In genomic region chr11:75768909-75769771, GRCh38 we compare ENCODE assay signal across 8 cellular contexts. TPM values are rescaled to one million over a fixed set of nuclear protein-coding genes. Genes with fewer than 3 reads are reported as not detected.
A peak's percentile ranks its signal among the peaks of the same experiment; 100 is the strongest.
DNase-seq lines count a peak whose midpoint lies in the region; ATAC-seq, FAIRE-seq and TF ChIP-seq lines count a peak whose summit lies in the region.

No MANE protein-coding gene starts in this region.

- H3K9me3 ChIP-seq in GM12878 (replicated peaks; ENCODE audit: control insufficient read depth, insufficient read depth, low read length): no peaks in the 10 kb centered on the region
- H3K9me3 ChIP-seq in left lung: no peaks in the 10 kb centered on the region

- RAD21 ChIA-PET in GM12878 (lab: Charles Lee; ENCODE audit: unreplicated experiment): interaction anchor here (0.8 to 3.7 kb wide), 4 partner anchors 18 to 100 kb away, joined by 3 to 21 read pairs (median 4); no protein-coding TSS in a partner anchor

- peak; percentile 3 for DNase-seq in stimulated activated CD8-positive, alpha-beta memory T cell treated with anti-CD3 and anti-CD28 coated beads, Interleukin-15, amount 100 ng/mL, for 24 hours (ENCODE audit: low read depth)
- no peak for DNase-seq in stimulated activated CD8-positive, alpha-beta memory T cell treated with anti-CD3 and anti-CD28 coated beads, Interleukin-4, amount 100 ng/mL, for 48 hours
- DNase-seq in GM12878 (ENCODE audit: low read depth, low spot score) (no peak), left lung (no peak), type B pancreatic cell (ENCODE audit: extremely low spot score, unreplicated experiment) (no peak), NCI-H2196 treated with DMSO at 0.1 percent for 48 hours (lab: John Stamatoyannopoulos, UW; ENCODE audit: unreplicated experiment) (no peak), GM12891 (ENCODE audit: insufficient read length, low spot score) (no peak)
- DNase-seq in stimulated activated CD4-positive, alpha-beta T cell treated with anti-CD3 and anti-CD28 coated beads, Interleukin-4, amount 100 ng/mL, for 24 hours: no peak

- H3K36me3 ChIP-seq in GM12878 (ENCODE audit: control insufficient read depth in 2 of 2, insufficient read depth in 2 of 2, low read length in 1 of 2): no peaks in the 10 kb centered on the region
- H3K36me3 ChIP-seq in left lung: no peaks in the 10 kb centered on the region

- peak; percentile 1 for ATAC-seq in GM12878
- no peak for ATAC-seq in left lung

- TF ChIP-seq EP300 in GM12878 (IDR thresholded peaks at IDR 0.05; ENCODE audit: borderline replicate concordance in 1 of 2, control insufficient read depth in 1 of 2, low read depth in 2 of 2, low read length in 2 of 2): no peak

- no peaks in the 10 kb centered on the region for H3K27me3 ChIP-seq in GM12878 (replicated peaks in 1 of 2; ENCODE audit: control insufficient read depth in 2 of 2, insufficient read depth in 2 of 2, low read length in 1 of 2)
- H3K27me3 ChIP-seq in left lung: peaks cover 4 to 28% of the 10 kb centered on the region in 2 donors

- peak overlapping the region; percentile 95 for H3K4me2 ChIP-seq in GM12878 (ENCODE audit: control insufficient read depth, insufficient read depth)

- POLR2A ChIA-PET in GM12878 (lab: Charles Lee): interaction anchor here (0.6 to 1.0 kb wide), 3 partner anchors 11 to 55 kb away, joined by 3 to 4 read pairs (median 4); no protein-coding TSS in a partner anchor

- SMC1A ChIA-PET in GM12878 (lab: Charles Lee; ENCODE audit: uncharacterized antibody, unreplicated experiment): interaction anchor here (0.8 to 2.3 kb wide), 9 partner anchors 17 to 123 kb away, joined by 3 to 9 read pairs (median 4); no protein-coding TSS in a partner anchor

- no peak overlapping the region for H3K27ac Mint-ChIP-seq in type B pancreatic cell

- intact Hi-C loops in GM12878 (cut with micrococcal nuclease; ENCODE audit: unreplicated experiment): loop anchor here (1.0 to 10.0 kb wide), 3 partner anchors 46 to 207 kb away; partner anchors contain the start of gene SERPINH1
- intact Hi-C loops in left lung (cut with DNase I): no loop called here

- no peaks in the 10 kb centered on the region for H3K9me3 Mint-ChIP-seq in type B pancreatic cell

- H3K4me1 Mint-ChIP-seq in type B pancreatic cell (ENCODE audit: unreplicated experiment): peaks cover 17% of the 10 kb centered on the region

- peaks cover 52% of the 10 kb centered on the region for H3K4me1 ChIP-seq in GM12878 (ENCODE audit: control insufficient read depth, insufficient read depth, low read length)
- peaks cover 13 to 65% of the 10 kb centered on the region in 2 donors for H3K4me1 ChIP-seq in left lung

- peaks cover 53% of the 10 kb centered on the region for H3K27me3 Mint-ChIP-seq in type B pancreatic cell

- TF ChIP-seq CTCF in GM12878 (IDR thresholded peaks at IDR 0.05 in 2 of 3, conservative IDR thresholded peaks at IDR 0.05 in 1 of 3; ENCODE audit: control insufficient read depth in 2 of 3, extremely low read depth in 1 of 3, insufficient read depth in 1 of 3, low read depth in 3 of 3, low read length in 3 of 3) (no peak), left lung (IDR thresholded peaks at IDR 0.05) (no peak), type B pancreatic cell (conservative IDR thresholded peaks at IDR 0.05) (no peak)

- in situ Hi-C loops in GM12878 (cut with MboI): loop anchor here (5.0 kb wide), 1 partner anchor 42 kb away; no protein-coding TSS in a partner anchor

- H3K4me3 ChIP-seq in GM12878: peak overlapping the region; percentile 79
- H3K4me3 ChIP-seq in left lung: peak overlapping the region; percentile 43 to 51

- no peak for FAIRE-seq in GM12878 (lab: Jason Lieb, UNC)
- FAIRE-seq in GM12891 (lab: Jason Lieb, UNC): no peak

- TF ChIP-seq POLR2A in GM12878 (IDR thresholded peaks at IDR 0.05; ENCODE audit: low read depth, low read length) (no peak), GM12891 (IDR thresholded peaks at IDR 0.05; ENCODE audit: low read depth, low read length) (no peak)

- no peak for TF ChIP-seq RAD21 in GM12878 (IDR thresholded peaks at IDR 0.05; ENCODE audit: insufficient read depth, low read depth, low read length)

- H3K9ac ChIP-seq in GM12878 (ENCODE audit: control insufficient read depth, insufficient read depth, low read length): peak overlapping the region; percentile 75

- peaks cover 6% of the 10 kb centered on the region; the same call in 1 of the 2 replicates for H3K79me2 ChIP-seq in GM12878 (ENCODE audit: control insufficient read depth, insufficient read depth, low read length)

- no peaks in the 10 kb centered on the region for H3K36me3 Mint-ChIP-seq in type B pancreatic cell

- CTCF ChIA-PET in GM12878 (lab: Yijun Ruan, JAX): interaction anchor here (0.6 to 3.7 kb wide), 5 partner anchors 12 to 63 kb away, joined by 3 to 22 read pairs (median 3); no protein-coding TSS in a partner anchor

- no peaks in the 10 kb centered on the region for H4K20me1 ChIP-seq in GM12878 (ENCODE audit: control insufficient read depth, insufficient read depth)

- BruUV-seq in GM12878 (replicated peaks; lab: Mats Ljungman, UMichigan): no TSS peak

- H3K4me3 Mint-ChIP-seq in type B pancreatic cell: peak overlapping the region; percentile 82

- H2AFZ ChIP-seq in GM12878 (ENCODE audit: control insufficient read depth, low read depth, low read length): peak overlapping the region; percentile 97

- 9% methylated on average over 36 of the region's 46 CpGs for WGBS in GM12878 (ENCODE audit: insufficient coverage, insufficient replicate concordance, low lambda C conversion rate, missing lambda C conversion rate)

- H3K27ac ChIP-seq in GM12878 (ENCODE audit: control insufficient read depth, insufficient read depth) (peak overlapping the region; percentile 90), left lung (peak overlapping the region in 1 of 2 donors; percentile 61)

RNA-seq across cellular contexts. Expression of gene DGAT2, which starts 0.6 kb away (rescaled TPM):
- 11.2 and 12.8 TPM in 2 replicates for total RNA-seq in GM12878 (2013; cell fraction: nucleolus; rRNA removed)
- 16.7 and 20.5 TPM in 2 replicates for total RNA-seq in GM12878 (2014; rRNA removed)
- total RNA-seq in GM12878 (2014; rRNA removed; fragmentation: Illumina TruSeq; extraction: Trizol): 12.5 and 13.0 TPM in 2 replicates
- 19.5 and 21.0 TPM in 2 replicates for total RNA-seq in GM12878 (2021)
- polyA plus RNA-seq in GM12878 (2011; ENCODE audit: low read depth): 5.8 TPM
- 15.2 and 25.9 TPM in 2 replicates for polyA plus RNA-seq in GM12878 (2011; rRNA removed)
- 22.0 and 29.0 TPM in 2 replicates for polyA plus RNA-seq in GM12878 (2011; cell fraction: cytosol; rRNA removed)
- 13.3 and 13.6 TPM in 2 replicates for polyA plus RNA-seq in GM12878 (2011; cell fraction: nucleus; rRNA removed)
- polyA plus RNA-seq in GM12878 (2012): 7.4 and 8.5 TPM in 2 replicates
- polyA plus RNA-seq in GM12878 (2014; fragmentation: Illumina TruSeq; extraction: Trizol): 17.0 and 23.0 TPM in 2 replicates
- 1 to 10 TPM; 5.1 to 5.5 TPM for polyA plus RNA-seq in GM12878 (2014; fragmentation: Nextera tagmentation; extraction: Ambion mirVana)
- 20.2 and 20.5 TPM in 2 replicates for polyA plus RNA-seq in GM12878 (2014; rRNA removed)
- 10 to 100 TPM; 17.2 to 17.9 TPM for polyA plus RNA-seq in GM12878 (2016; fragmentation: Nextera tagmentation; extraction: Ambion mirVana)
- 29.6 and 33.1 TPM in 2 replicates for polyA minus RNA-seq in GM12878 (2011; rRNA and poly(A)+ RNA removed)
- polyA minus RNA-seq in GM12878 (2011; cell fraction: cytosol; rRNA and poly(A)+ RNA removed): 4.5 and 7.5 TPM in 2 replicates
- polyA minus RNA-seq in GM12878 (2011; cell fraction: nucleus; rRNA and poly(A)+ RNA removed): 5.6 and 6.5 TPM in 2 replicates
- total RNA-seq in left lung: 10 to 100 TPM in 1 of 2 donors, 1 to 10 TPM in 1; 8.1 to 14.9 TPM
- 5.9 and 11.2 TPM in 2 replicates for total RNA-seq in type B pancreatic cell (ENCODE audit: low replicate concordance)
- polyA plus RNA-seq in GM12891 (2012; ENCODE audit: low read depth, missing spikeins): 4.6 TPM

RNA-seq across cellular contexts. Expression of gene UVRAG, which starts 45.9 kb away (rescaled TPM):
- 344 and 366 TPM in 2 replicates for total RNA-seq in GM12878 (2013; cell fraction: nucleolus; rRNA removed)
- total RNA-seq in GM12878 (2014; rRNA removed) (37.0 and 39.6 TPM in 2 replicates), GM12878 (2014; rRNA removed; fragmentation: Illumina TruSeq; extraction: Trizol) (40.7 and 41.3 TPM in 2 replicates), GM12878 (2021) (42.9 and 43.4 TPM in 2 replicates), left lung (10 to 100 TPM; 29.6 to 36.0 TPM), type B pancreatic cell (ENCODE audit: low replicate concordance) (20.7 and 29.5 TPM in 2 replicates)
- polyA plus RNA-seq in GM12878 (2011; ENCODE audit: low read depth): 19.8 TPM
- polyA plus RNA-seq in GM12878 (2011; rRNA removed) (36.9 and 52.3 TPM in 2 replicates), GM12878 (2014; fragmentation: Illumina TruSeq; extraction: Trizol) (31.8 and 35.3 TPM in 2 replicates), GM12878 (2014; fragmentation: Nextera tagmentation; extraction: Ambion mirVana) (10 to 100 TPM in 1 of 2 experiments, 1 to 10 TPM in 1; 7.0 to 11.2 TPM), GM12878 (2014; rRNA removed) (24.0 and 26.7 TPM in 2 replicates), GM12878 (2016; fragmentation: Nextera tagmentation; extraction: Ambion mirVana) (10 to 100 TPM; 37.9 to 43.4 TPM)
- 20.1 and 23.2 TPM in 2 replicates for polyA plus RNA-seq in GM12878 (2011; cell fraction: cytosol; rRNA removed)
- polyA plus RNA-seq in GM12878 (2011; cell fraction: nucleus; rRNA removed): 33.4 and 36.0 TPM in 2 replicates
- 24.8 and 28.3 TPM in 2 replicates for polyA plus RNA-seq in GM12878 (2012)
- 72.7 and 77.2 TPM in 2 replicates for polyA minus RNA-seq in GM12878 (2011; rRNA and poly(A)+ RNA removed)
- 17.0 and 18.5 TPM in 2 replicates for polyA minus RNA-seq in GM12878 (2011; cell fraction: cytosol; rRNA and poly(A)+ RNA removed)
- 96.4 and 155 TPM in 2 replicates for polyA minus RNA-seq in GM12878 (2011; cell fraction: nucleus; rRNA and poly(A)+ RNA removed)
- 26.7 TPM for polyA plus RNA-seq in GM12891 (2012; ENCODE audit: low read depth, missing spikeins)

RNA-seq across cellular contexts. Expression of gene MOGAT2, which starts 51.5 kb away (rescaled TPM):
- 0.27 TPM in 2 replicates for total RNA-seq in GM12878 (2013; cell fraction: nucleolus; rRNA removed)
- total RNA-seq in GM12878 (2014; rRNA removed) (0.05 and 0.28 TPM in 2 replicates), GM12878 (2014; rRNA removed; fragmentation: Illumina TruSeq; extraction: Trizol) (0.18 and 0.23 TPM in 2 replicates), GM12878 (2021) (0.44 and 0.45 TPM in 2 replicates), left lung (not detected), type B pancreatic cell (ENCODE audit: low replicate concordance) (1.2 and 2.2 TPM in 2 replicates)
- 0.17 TPM for polyA plus RNA-seq in GM12878 (2011; ENCODE audit: low read depth)
- polyA plus RNA-seq in GM12878 (2011; rRNA removed) (0.24 and 0.45 TPM in 2 replicates), GM12878 (2014; fragmentation: Illumina TruSeq; extraction: Trizol) (0.31 and 0.32 TPM in 2 replicates), GM12878 (2014; fragmentation: Nextera tagmentation; extraction: Ambion mirVana) (under 1 TPM; 0.16 to 0.21 TPM), GM12878 (2014; rRNA removed) (0.18 and 0.22 TPM in 2 replicates), GM12878 (2016; fragmentation: Nextera tagmentation; extraction: Ambion mirVana) (under 1 TPM in 1 of 2 experiments, not detected in 1; 0.15 TPM)
- polyA plus RNA-seq in GM12878 (2011; cell fraction: cytosol; rRNA removed): 0.49 and 0.57 TPM in 2 replicates
- 0.35 and 0.49 TPM in 2 replicates for polyA plus RNA-seq in GM12878 (2011; cell fraction: nucleus; rRNA removed)
- 0.13 and 0.23 TPM in 2 replicates for polyA plus RNA-seq in GM12878 (2012)
- 0.66 and 0.72 TPM in 2 replicates for polyA minus RNA-seq in GM12878 (2011; rRNA and poly(A)+ RNA removed)
- polyA minus RNA-seq in GM12878 (2011; cell fraction: cytosol; rRNA and poly(A)+ RNA removed): not detected in 2 replicates
- 0.12 and 0.38 TPM in 2 replicates for polyA minus RNA-seq in GM12878 (2011; cell fraction: nucleus; rRNA and poly(A)+ RNA removed)
- polyA plus RNA-seq in GM12891 (2012; ENCODE audit: low read depth, missing spikeins): 0.31 TPM
